8 cellular contexts compared by ENCODE assay signal in genomic region chr11:28107726-28108618, GRCh38. TPM values are rescaled to one million over a fixed set of nuclear protein-coding genes. Genes with fewer than 3 reads are reported as not detected.
DNase-seq lines count a peak whose midpoint lies in the region; ATAC-seq and TF ChIP-seq lines count a peak whose summit lies in the region.

KIF18A (minus strand) TSS chr11:28108156; CDS start chr11:28097947, 10,209 bp downstream.
A gene with protein sequence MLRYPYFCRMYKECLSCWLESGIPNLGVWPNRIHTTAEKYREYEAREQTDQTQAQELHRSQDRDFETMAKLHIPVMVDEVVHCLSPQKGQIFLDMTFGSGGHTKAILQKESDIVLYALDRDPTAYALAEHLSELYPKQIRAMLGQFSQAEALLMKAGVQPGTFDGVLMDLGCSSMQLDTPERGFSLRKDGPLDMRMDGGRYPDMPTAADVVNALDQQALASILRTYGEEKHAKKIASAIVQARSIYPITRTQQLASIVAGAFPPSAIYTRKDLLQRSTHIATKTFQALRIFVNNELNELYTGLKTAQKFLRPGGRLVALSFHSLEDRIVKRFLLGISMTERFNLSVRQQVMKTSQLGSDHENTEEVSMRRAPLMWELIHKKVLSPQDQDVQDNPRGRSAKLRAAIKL (plus strand): TSS chr11:28108388. CDS start chr11:28113335, 4,947 bp downstream.

- H3K36me3 Mint-ChIP-seq in GM23338 (ENCODE audit: low read depth), result no peaks in the 10 kb centered on the region
- no peaks in the 10 kb centered on the region for H3K36me3 Mint-ChIP-seq in naive thymus-derived CD8-positive, alpha-beta T cell

- H3K9ac ChIP-seq in fibroblast of lung (ENCODE audit: insufficient read depth, low read length), result peak within 1 kb of the TSS; percentile 75

- H3K36me3 ChIP-seq in DOHH2 (ENCODE audit: control insufficient read depth, low read length) (peaks cover 23% of the 10 kb centered on the region), GM23338 (ENCODE audit: insufficient read depth) (no peaks in the 10 kb centered on the region), fibroblast of lung (ENCODE audit: control insufficient read depth, insufficient read depth, low read length) (no peaks in the 10 kb centered on the region)

- H3K4me3 ChIP-seq in DOHH2 (ENCODE audit: low read length) (peak within 1 kb of the TSS; percentile 89), GM23338 (peak within 1 kb of the TSS; percentile 81), fibroblast of lung (replicated peaks in 1 of 4; ENCODE audit: control extremely low read depth in 1 of 4, insufficient read depth in 1 of 4, low read depth in 3 of 4, low read length in 4 of 4) (peak within 1 kb of the TSS; percentile 76 to 95 (median 77))

- H3F3A ChIP-seq in DOHH2 (ENCODE audit: control insufficient read depth, insufficient read depth) (0 out of 2 replicates have a peak, but pooled peaks cover 4% of the 10 kb centered on the region), GM23338 (replicated peaks; ENCODE audit: low read depth) (no peaks in the 10 kb centered on the region)

- H3K27ac ChIP-seq in DOHH2 (ENCODE audit: low read depth, low read length), result peak within 1 kb of the TSS; percentile 71
- H3K27ac ChIP-seq in GM23338 (ENCODE audit: low read depth), result peak within 1 kb of the TSS; percentile 79
- peak within 1 kb of the TSS; percentile 99 for H3K27ac ChIP-seq in fibroblast of lung (ENCODE audit: insufficient read depth, low read length)

- TF ChIP-seq CTCF in DOHH2 (IDR thresholded peaks at IDR 0.05; ENCODE audit: low read depth, low read length, poor library complexity, severe bottlenecking) (no peak), GM23338 (conservative IDR thresholded peaks at IDR 0.05; ENCODE audit: low read depth in 2 of 2) (no peak), fibroblast of lung (conservative IDR thresholded peaks at IDR 0.05 in 1 of 2, IDR thresholded peaks at IDR 0.05 in 1 of 2; ENCODE audit: low read depth in 1 of 2, low read length in 2 of 2) (no peak)

- H2AFZ ChIP-seq in GM23338 (peak within 1 kb of the TSS; percentile 34; the same call in 1 of the 2 replicates), fibroblast of lung (ENCODE audit: low read length) (no peak within 1 kb of the TSS)

- H3K4me3 Mint-ChIP-seq in GM23338, result peak within 1 kb of the TSS; percentile 99
- H3K4me3 Mint-ChIP-seq in naive thymus-derived CD8-positive, alpha-beta T cell, result peak within 1 kb of the TSS; percentile 88 to 94 (median 92)

- no peaks in the 10 kb centered on the region for H3K9me3 Mint-ChIP-seq in GM23338
- no peaks in the 10 kb centered on the region for H3K9me3 Mint-ChIP-seq in naive thymus-derived CD8-positive, alpha-beta T cell

- H3K27me3 Mint-ChIP-seq in GM23338 (ENCODE audit: insufficient read depth, low read depth, poor library complexity), result peaks cover 14% of the 10 kb centered on the region
- H3K27me3 Mint-ChIP-seq in naive thymus-derived CD8-positive, alpha-beta T cell, result no peaks in the 10 kb centered on the region

- H3K4me2 ChIP-seq in DOHH2 (ENCODE audit: low read length) (peak within 1 kb of the TSS; percentile 83), GM23338 (peak within 1 kb of the TSS; percentile 83), fibroblast of lung (ENCODE audit: extremely low read depth, insufficient read depth, low read length) (peak within 1 kb of the TSS; percentile 91)

- H3K4me1 Mint-ChIP-seq in GM23338, result peaks cover 22% of the 10 kb centered on the region
- H3K4me1 Mint-ChIP-seq in naive thymus-derived CD8-positive, alpha-beta T cell, result peaks cover 20 to 64% (median 52%) of the 10 kb centered on the region in 4 donors

- POLR2A ChIA-PET in naive thymus-derived CD8-positive, alpha-beta T cell (lab: Charles Lee), result no interaction called here

- H3K9me3 ChIP-seq in DOHH2 (ENCODE audit: control insufficient read depth, insufficient read depth, low read length), result no peaks in the 10 kb centered on the region
- H3K9me3 ChIP-seq in fibroblast of lung (ENCODE audit: control insufficient read depth, insufficient read depth, low read depth, low read length), result no peaks in the 10 kb centered on the region

- H3K27ac Mint-ChIP-seq in GM23338, result peak within 1 kb of the TSS; percentile 99
- H3K27ac Mint-ChIP-seq in naive thymus-derived CD8-positive, alpha-beta T cell, result peak within 1 kb of the TSS; percentile 94 to 100 (median 98)

- no peaks in the 10 kb centered on the region for H3K9me2 ChIP-seq in DOHH2 (replicated peaks; ENCODE audit: control insufficient read depth, low read length)
- H3K9me2 ChIP-seq in GM23338 (ENCODE audit: insufficient read depth), result no peaks in the 10 kb centered on the region

- H4K20me1 ChIP-seq in DOHH2 (ENCODE audit: control insufficient read depth, insufficient read depth, low read depth, low read length) (no peaks in the 10 kb centered on the region), GM23338 (replicated peaks; ENCODE audit: insufficient read depth) (no peaks in the 10 kb centered on the region), fibroblast of lung (ENCODE audit: control insufficient read depth, extremely low read depth, insufficient read depth, low read length) (no peaks in the 10 kb centered on the region)

- peak; percentile 93 for ATAC-seq in GM23338
- peak; percentile 90 to 93 for ATAC-seq in naive thymus-derived CD8-positive, alpha-beta T cell

- no peaks in the 10 kb centered on the region for H3K27me3 ChIP-seq in DOHH2 (ENCODE audit: control insufficient read depth, low read length)
- no peaks in the 10 kb centered on the region for H3K27me3 ChIP-seq in GM23338 (ENCODE audit: insufficient read depth)
- H3K27me3 ChIP-seq in fibroblast of lung (ENCODE audit: control insufficient read depth, insufficient read depth, low read length), result no peaks in the 10 kb centered on the region

- DNase-seq in GM23338 (ENCODE audit: low spot score) (peak; percentile 99), LHCN-M2 (ENCODE audit: low read depth) (peak; percentile 98), RPMI8226 (peak; percentile 96), fibroblast of lung (ENCODE audit: low read depth in 2 of 2) (peak; percentile 99)
- peak; percentile 95 to 96 for DNase-seq in activated T-helper 1 cell treated with anti-CD3 and anti-CD28 coated beads, Interleukin-2, amount 50 U/mL, for 16 hours (ENCODE audit: low read depth in 1 of 2, low spot score in 1 of 2)
- DNase-seq in naive thymus-derived CD8-positive, alpha-beta T cell, result peak; percentile 94 to 99 (median 97)
- peak; percentile 92 to 96 (median 93) for DNase-seq in stimulated activated naive CD4-positive, alpha-beta T cell (lab: John Stamatoyannopoulos, UW)

- peaks cover 43% of the 10 kb centered on the region for H3K4me1 ChIP-seq in DOHH2 (ENCODE audit: control insufficient read depth, low read length)
- H3K4me1 ChIP-seq in GM23338 (ENCODE audit: insufficient read depth), result peaks cover 5% of the 10 kb centered on the region
- H3K4me1 ChIP-seq in fibroblast of lung (ENCODE audit: control insufficient read depth, extremely low read depth, insufficient read depth, low read length), result no peaks in the 10 kb centered on the region

- H3K79me2 ChIP-seq in DOHH2 (ENCODE audit: control insufficient read depth, low read length) (peaks cover 95% of the 10 kb centered on the region), GM23338 (replicated peaks; ENCODE audit: insufficient read depth) (peaks cover 84% of the 10 kb centered on the region), fibroblast of lung (ENCODE audit: control insufficient read depth, insufficient read depth, low read length) (peaks cover 70% of the 10 kb centered on the region)

TF ChIP-seq in GM23338, 12 proteins besides CTCF, POLR2A, EP300 and RAD21 (continues in another document):
- peak; percentile 90 for TF ChIP-seq POLR2AphosphoS5 (IDR thresholded peaks at IDR 0.05; ENCODE audit: low read depth)
- no peak for TF ChIP-seq ZNF114 (CRISPR knock-in tag; IDR thresholded peaks at IDR 0.05)

RNA-seq across cellular contexts. Expression of gene KIF18A, which starts in this region (rescaled TPM):
- 25.9 and 26.5 TPM in 2 replicates for total RNA-seq in GM23338 (2014; rRNA removed; shearing (Covaris generic))
- 15.2 and 22.2 TPM in 2 replicates for polyA plus RNA-seq in GM23338 (2016; fragmentation: Nextera tagmentation; extraction: Ambion mirVana)
- 32.3 and 38.1 TPM in 2 replicates for total RNA-seq in LHCN-M2 (2014; rRNA removed)
- 3.3 TPM for polyA plus RNA-seq in LHCN-M2 (2012)
- 4.9 and 12.6 TPM in 2 replicates for total RNA-seq in fibroblast of lung
- 5.8 and 14.2 TPM in 2 replicates for polyA plus RNA-seq in fibroblast of lung
- 3.8 and 7.9 TPM in 2 replicates for polyA plus RNA-seq in fibroblast of lung (2012)
- polyA minus RNA-seq in fibroblast of lung (ENCODE audit: low replicate concordance), result 4.2 TPM in 1 of 2 replicates, not detected in the other
- under 1 TPM; 0.39 to 0.52 TPM for total RNA-seq in naive thymus-derived CD8-positive, alpha-beta T cell
- 1 to 10 TPM in 1 of 3 donors, under 1 TPM in 2; 0.20 to 1.2 (median 0.41) TPM for polyA plus RNA-seq in naive thymus-derived CD8-positive, alpha-beta T cell

RNA-seq across cellular contexts. Expression of the second gene that starts in this region (rescaled TPM):
- total RNA-seq in GM23338 (2014; rRNA removed; shearing (Covaris generic)), result 13.0 and 19.8 TPM in 2 replicates
- polyA plus RNA-seq in GM23338 (2016; fragmentation: Nextera tagmentation; extraction: Ambion mirVana) (6.2 and 9.0 TPM in 2 replicates), fibroblast of lung (8.8 and 9.9 TPM in 2 replicates)
- total RNA-seq in LHCN-M2 (2014; rRNA removed) (13.7 and 15.2 TPM in 2 replicates), fibroblast of lung (20.5 and 28.4 TPM in 2 replicates)
- polyA plus RNA-seq in LHCN-M2 (2012), result 3.3 TPM
- 5.3 and 7.3 TPM in 2 replicates for polyA plus RNA-seq in fibroblast of lung (2012)
- polyA minus RNA-seq in fibroblast of lung (ENCODE audit: low replicate concordance), result 3.2 and 4.5 TPM in 2 replicates
- 10 to 100 TPM; 13.9 to 14.0 TPM for total RNA-seq in naive thymus-derived CD8-positive, alpha-beta T cell
- polyA plus RNA-seq in naive thymus-derived CD8-positive, alpha-beta T cell, result 1 to 10 TPM; 4.4 to 7.1 (median 6.8) TPM

Comparison
In these comparisons a context has a peak if more than half of its experiments do, and no peak if none do; other contexts are left out.
1. Peak in every context shown above with its lines: DNase-seq, ATAC-seq, H3K4me3 ChIP-seq and H3K27ac ChIP-seq.